In genomic region chr18:10851824-10852225, GRCh38 we compare ENCODE assay signal across 8 cellular contexts.
A peak's percentile ranks its signal among the peaks of the same experiment; 100 is the strongest.
DNase-seq lines count a peak whose midpoint lies in the region; ATAC-seq, FAIRE-seq and TF ChIP-seq lines count a peak whose summit lies in the region.

No MANE protein-coding gene starts in this region.

- no peak for TF ChIP-seq POLR2A in esophagus muscularis mucosa (IDR thresholded peaks at IDR 0.05; ENCODE audit: low read depth)

- TF ChIP-seq EP300 in esophagus muscularis mucosa (IDR thresholded peaks at IDR 0.05): no peak

- peak; percentile 72 to 75 (median 74) for TF ChIP-seq CTCF in esophagus muscularis mucosa (IDR thresholded peaks at IDR 0.05)

- H3K27ac ChIP-seq in esophagus muscularis mucosa (replicated peaks in 1 of 4): no peak overlapping the region

- H3K27me3 ChIP-seq in esophagus muscularis mucosa: peaks cover 0 to 9% (median 0%) of the 10 kb centered on the region in 4 donors

- H3K36me3 ChIP-seq in esophagus muscularis mucosa: no peaks in the 10 kb centered on the region

- peak; percentile 57 for DNase-seq in EH (ENCODE audit: low read depth)
- peak; percentile 51 for DNase-seq in Jurkat, Clone E6-1 (ENCODE audit: low read depth, low spot score)
- DNase-seq in RCC 7860 (ENCODE audit: low spot score): peak; percentile 40
- DNase-seq in esophagus muscularis mucosa (ENCODE audit: extremely low spot score): no peak
- peak; percentile 19 for DNase-seq in non-pigmented ciliary epithelial cell (ENCODE audit: low read depth)
- no peak for DNase-seq in effector CD8-positive, alpha-beta T cell (lab: John Stamatoyannopoulos, UW)
- DNase-seq in UCSD-AML1 (lab: John Stamatoyannopoulos, UW; ENCODE audit: unreplicated experiment): no peak

- H3K4me1 ChIP-seq in esophagus muscularis mucosa: peaks cover 0 to 6% (median 0%) of the 10 kb centered on the region in 4 donors

- H3K9me3 ChIP-seq in esophagus muscularis mucosa: no peaks in the 10 kb centered on the region

- no peak for ATAC-seq in GM21528 (IDR thresholded peaks at IDR 0.05; ENCODE audit: low FRiP score, unreplicated experiment)

- WGBS in esophagus muscularis mucosa: 0% methylated on average over 3 of the region's 3 CpGs

- H3K4me3 ChIP-seq in Jurkat, Clone E6-1 (ENCODE audit: low read length): no peak overlapping the region
- no peak overlapping the region for H3K4me3 ChIP-seq in esophagus muscularis mucosa

- FAIRE-seq in RCC 7860 (lab: Jason Lieb, UNC): peak; percentile 69

- intact Hi-C loops in esophagus muscularis mucosa (cut with DNase I): loop anchor here (2.0 to 5.0 kb wide), 3 partner anchors 189 to 700 kb away; no protein-coding TSS in a partner anchor

Comparison
In these comparisons a context has a peak if more than half of its experiments do, and no peak if none do; other contexts are left out.
1. DNase-seq: peak in EH (single experiment), Jurkat, Clone E6-1 (single experiment), RCC 7860 (single experiment) and non-pigmented ciliary epithelial cell (single experiment); none in esophagus muscularis mucosa (single experiment), effector CD8-positive, alpha-beta T cell (single experiment) and UCSD-AML1 (single experiment).